14 cellular contexts compared by ENCODE assay signal in the genomic region with DNA sequence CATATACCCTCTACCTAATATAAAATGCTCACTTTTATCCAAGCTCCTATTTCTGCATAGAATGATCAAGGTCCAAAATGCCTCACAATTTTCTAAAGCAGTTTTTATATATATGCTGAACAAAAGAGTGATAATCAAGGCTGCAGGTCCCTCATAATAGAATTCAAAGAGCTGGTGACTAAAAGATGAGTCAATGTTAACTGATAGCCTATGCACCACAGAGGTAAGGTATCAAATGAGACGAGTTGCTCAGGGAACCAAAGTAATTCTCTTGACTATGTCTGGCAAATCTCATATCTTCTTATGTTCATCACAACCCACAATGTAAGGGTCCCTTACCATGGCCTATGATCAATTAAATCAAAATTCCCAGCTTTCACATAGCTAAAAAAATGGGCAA. TPM values are rescaled to one million over a fixed set of nuclear protein-coding genes. Genes with fewer than 3 reads are reported as not detected.
DNase-seq lines count a peak whose midpoint lies in the region; ATAC-seq, FAIRE-seq and TF ChIP-seq lines count a peak whose summit lies in the region.
"Had no signal": no experiment of that assay in that cellular context is flagged by ENCODE, and none has a peak within 500 bp of the region (broad histone marks: within the 10 kb centered on the region; RNA-seq: fewer than 3 reads in every experiment).

No MANE protein-coding gene starts in this region.

- H3K9me1 ChIP-seq in IMR-90 (ENCODE audit: insufficient read depth, low read length): peaks cover 3% of the 10 kb centered on the region
- no peaks in the 10 kb centered on the region for H3K9me1 ChIP-seq in K562 (ENCODE audit: control insufficient read depth, insufficient read depth, low read length)

- H2BK120ac ChIP-seq in IMR-90 (ENCODE audit: low read depth, low read length): no peak overlapping the region

- intact Hi-C loops in IMR-90 (cut with micrococcal nuclease): no loop called here
- intact Hi-C loops in K562 (cut with micrococcal nuclease): no loop called here
- intact Hi-C loops in mucosa of descending colon (cut with DNase I, micrococcal nuclease): no loop called here
- intact Hi-C loops in A673 (cut with micrococcal nuclease; ENCODE audit: unreplicated experiment): no loop called here

- no peak overlapping the region for H3K9ac ChIP-seq in IMR-90 (ENCODE audit: low read depth, low read length)
- H3K9ac ChIP-seq in K562 (ENCODE audit: insufficient read depth in 1 of 2, low read depth in 2 of 2, low read length in 2 of 2): no peak overlapping the region

- TF ChIP-seq EP300 in K562 (IDR thresholded peaks at IDR 0.05; ENCODE audit: low read length): no peak

- H3K4me2 ChIP-seq in IMR-90 (ENCODE audit: low read depth, low read length) (no peak overlapping the region; the same call in 1 of the 2 replicates), K562 (ENCODE audit: insufficient read depth, low read length) (no peak overlapping the region)

- no peak overlapping the region for H4K5ac ChIP-seq in IMR-90 (ENCODE audit: low read depth, low read length)

- peaks cover 16 to 50% of the 10 kb centered on the region in 2 experiments for H3K79me1 ChIP-seq in IMR-90 (ENCODE audit: low read depth in 1 of 2, low read length in 2 of 2)

- TF ChIP-seq POLR2A in IMR-90 (IDR thresholded peaks at IDR 0.05; ENCODE audit: low read depth, low read length) (no peak), K562 (conservative IDR thresholded peaks at IDR 0.05) (no peak)

- no peak for TF ChIP-seq CTCF in IMR-90 (conservative IDR thresholded peaks at IDR 0.05; ENCODE audit: low read depth, low read length)
- no peak for TF ChIP-seq CTCF in K562 (IDR thresholded peaks at IDR 0.05 in 2 of 3, conservative IDR thresholded peaks at IDR 0.05 in 1 of 3; ENCODE audit: insufficient read depth in 2 of 3, low read depth in 1 of 3, low read length in 3 of 3)
- TF ChIP-seq CTCF in mucosa of descending colon (IDR thresholded peaks at IDR 0.05): no peak
- TF ChIP-seq CTCF in A673 (conservative IDR thresholded peaks at IDR 0.05; ENCODE audit: low read depth, low read length): no peak

- CTCF ChIA-PET in IMR-90 (lab: Yijun Ruan, JAX): interaction anchor here (1.0 to 1.1 kb wide), 2 partner anchors 9 to 10 kb away, joined by 4 read pairs; no protein-coding TSS in a partner anchor
- CTCF ChIA-PET in K562 (lab: Yijun Ruan, JAX; ENCODE audit: low intra/inter-chr PET ratio): no interaction called here
- CTCF ChIA-PET in A673 (lab: Charles Lee): no interaction called here

- H2AK5ac ChIP-seq in IMR-90 (ENCODE audit: low read depth, low read length): no peak overlapping the region

- dilution Hi-C loops in IMR-90 (cut with HindIII; ENCODE audit: low sequenced_read_pairs, unreplicated experiment): no loop called here

- DNase-seq in Daoy (ENCODE audit: low read depth) (peak; percentile 30), IMR-90 (peak; percentile 47), K562 (ENCODE audit: extremely low read depth in 1 of 4, low spot score in 3 of 4) (no peak), mucosa of descending colon (no peak), cortex of kidney (lab: John Stamatoyannopoulos, UW) (no peak), A673 (ENCODE audit: low spot score) (no peak)
- no peak for DNase-seq in stimulated activated CD4-positive, alpha-beta T cell treated with anti-CD3 and anti-CD28 coated beads, Interleukin-15, amount 100 ng/mL, for 24 hours
- DNase-seq: activated naive CD8-positive, alpha-beta T cell treated with anti-CD3 and anti-CD28 coated beads, Interleukin-2, amount 10 ng/mL, durations not matched to agents 7 days and 5 days; C1 segment of cervical spinal cord; immature natural killer cell; NCI-H146; NCI-H510A; occipital lobe; stimulated activated naive CD4-positive, alpha-beta T cell treated with Interleukin-2 at 50 U/mL for 16 hours had no signal

- H3K18ac ChIP-seq in IMR-90 (ENCODE audit: low read depth, low read length): no peak overlapping the region

- peaks cover 21% of the 10 kb centered on the region; the same call in 1 of the 2 replicates for H4K20me1 ChIP-seq in IMR-90 (ENCODE audit: insufficient read depth, low read length)
- H4K20me1 ChIP-seq in K562 (replicated peaks; ENCODE audit: control insufficient read depth, insufficient read depth, low read length): peaks cover 4% of the 10 kb centered on the region; the same call in 1 of the 2 replicates

- peaks cover 98% of the 10 kb centered on the region for H3K79me2 ChIP-seq in K562 (ENCODE audit: control insufficient read depth, insufficient read depth, low read length)

- POLR2A ChIA-PET in IMR-90 (lab: Charles Lee; ENCODE audit: unreplicated experiment): no interaction called here
- POLR2A ChIA-PET in K562 (lab: Yijun Ruan, JAX): interaction anchor here (0.6 to 2.1 kb wide), 5 partner anchors 8 to 1172 kb away, joined by 3 to 8 read pairs (median 4); no protein-coding TSS in a partner anchor
- POLR2A ChIA-PET in A673 (lab: Charles Lee; ENCODE audit: low non-redundant PET): no interaction called here

- H3K4ac ChIP-seq in IMR-90 (ENCODE audit: low read depth, low read length): no peak overlapping the region

- in situ Hi-C loops in IMR-90 (cut with MboI; ENCODE audit: low sequenced_read_pairs) (no loop called here), K562 (cut with MboI) (no loop called here)

- H2BK5ac ChIP-seq in IMR-90 (ENCODE audit: low read depth, low read length, poor library complexity, severe bottlenecking): no peak overlapping the region

- no peak overlapping the region for H2BK15ac ChIP-seq in IMR-90 (ENCODE audit: low read depth, low read length)

- no CpG with 5 or more reads among the region's 1 CpG for WGBS in IMR-90 (ENCODE audit: extremely low coverage in 2 of 2, insufficient read length in 1 of 2), 2 experiments
- WGBS in K562 (ENCODE audit: insufficient coverage, low coverage, missing lambda C conversion rate): 0% methylated on average over 1 of the region's 1 CpG

- H3K9me3 ChIP-seq in IMR-90 (ENCODE audit: control insufficient read depth, insufficient read depth, low read length) (no peaks in the 10 kb centered on the region), K562 (replicated peaks; ENCODE audit: control insufficient read depth, insufficient read depth, low read depth, low read length) (no peaks in the 10 kb centered on the region), mucosa of descending colon (no peaks in the 10 kb centered on the region), A673 (ENCODE audit: low read depth, low read length, poor library complexity, severe bottlenecking) (no peaks in the 10 kb centered on the region)

- H3K27me3 ChIP-seq in IMR-90 (ENCODE audit: control insufficient read depth, insufficient read depth, low read length) (no peaks in the 10 kb centered on the region), K562 (ENCODE audit: control insufficient read depth in 2 of 2, insufficient read depth in 2 of 2, low read length in 2 of 2) (no peaks in the 10 kb centered on the region), A673 (replicated peaks; ENCODE audit: insufficient read depth, low read depth, low read length, poor library complexity) (no peaks in the 10 kb centered on the region)

- H2AK9ac ChIP-seq in IMR-90 (replicated peaks; ENCODE audit: low read depth, low read length, poor library complexity): no peak overlapping the region

- no peak overlapping the region for H3K14ac ChIP-seq in IMR-90 (replicated peaks; ENCODE audit: low read depth, low read length)

- H4K91ac ChIP-seq in IMR-90 (ENCODE audit: insufficient read depth, low read depth, low read length): no peak overlapping the region

- H3K56ac ChIP-seq in IMR-90 (ENCODE audit: extremely low read depth, insufficient read depth, low read length): no peak overlapping the region

- H4K8ac ChIP-seq in IMR-90 (ENCODE audit: low read depth in 2 of 2, low read length in 2 of 2): no peak overlapping the region

- H3K36me3 ChIP-seq in IMR-90 (ENCODE audit: control insufficient read depth, insufficient read depth, low read length): no peaks in the 10 kb centered on the region
- peaks cover 10% of the 10 kb centered on the region; the same call in 2 of the 3 replicates for H3K36me3 ChIP-seq in K562 (ENCODE audit: control insufficient read depth, insufficient read depth, low read length)
- H3K36me3 ChIP-seq in mucosa of descending colon (ENCODE audit: low read depth): no peaks in the 10 kb centered on the region
- no peaks in the 10 kb centered on the region for H3K36me3 ChIP-seq in A673 (ENCODE audit: insufficient read depth, low read length, poor library complexity, severe bottlenecking)

- FAIRE-seq in K562 (lab: Jason Lieb, UNC): no peak

- H3K23ac ChIP-seq in IMR-90 (ENCODE audit: low read depth, low read length): no peak overlapping the region

- H3K27ac ChIP-seq in IMR-90 (ENCODE audit: insufficient read depth, low read length) (no peak overlapping the region), K562 (ENCODE audit: extremely low read depth, low read depth, low read length) (no peak overlapping the region), A673 (ENCODE audit: low read depth, low read length, poor library complexity, severe bottlenecking) (no peak overlapping the region)

- H2AFZ ChIP-seq in IMR-90 (replicated peaks; ENCODE audit: low read length, poor library complexity) (no peak overlapping the region), K562 (ENCODE audit: low read depth, low read length) (no peak overlapping the region)

- H3K4me3 ChIP-seq in IMR-90 (ENCODE audit: insufficient read depth, low read depth, low read length) (no peak overlapping the region), K562 (no peak overlapping the region), mucosa of descending colon (no peak overlapping the region), A673 (ENCODE audit: low read depth, low read length, poor library complexity, severe bottlenecking) (no peak overlapping the region)

- ATAC-seq in IMR-90 (ENCODE audit: low read depth): peak; percentile 48
- 0 out of 3 replicates have a peak, but pooled peaks have one; percentile 35 for ATAC-seq in K562
- ATAC-seq in mucosa of descending colon: peak; percentile 24

- H3K4me1 ChIP-seq in IMR-90 (ENCODE audit: control insufficient read depth, insufficient read depth, low read length) (no peaks in the 10 kb centered on the region; the same call in none of the 2 replicates), K562 (replicated peaks in 1 of 2; ENCODE audit: control insufficient read depth in 2 of 2, insufficient read depth in 2 of 2, low read length in 2 of 2) (peaks cover 6 to 10% of the 10 kb centered on the region in 2 experiments; a peak in 4 of 5 replicates), mucosa of descending colon (ENCODE audit: low read depth) (peaks cover 49% of the 10 kb centered on the region), A673 (ENCODE audit: insufficient read depth, low read length, poor library complexity, severe bottlenecking) (peaks cover 30% of the 10 kb centered on the region)

- H2BK20ac ChIP-seq in IMR-90 (ENCODE audit: low read depth, low read length): no peak overlapping the region

- no TSS peak for BruUV-seq in IMR-90 (replicated peaks; lab: Mats Ljungman, UMichigan)
- no TSS peak for BruUV-seq in K562 (replicated peaks; lab: Mats Ljungman, UMichigan)
- BruUV-seq in A673 (replicated peaks; lab: Mats Ljungman, UMichigan): no TSS peak

- no peak for TF ChIP-seq RAD21 in IMR-90 (IDR thresholded peaks at IDR 0.05; ENCODE audit: low read length)
- TF ChIP-seq RAD21 in K562 (CRISPR knock-in tag; conservative IDR thresholded peaks at IDR 0.05 in 1 of 2, IDR thresholded peaks at IDR 0.05 in 1 of 2): no peak

RNA-seq across cellular contexts. Expression of gene PDZD8, which starts 15.2 kb away (rescaled TPM):
- total RNA-seq in Daoy (2014; rRNA removed; shearing (Covaris generic)): 12.6 and 13.2 TPM in 2 replicates
- total RNA-seq in IMR-90 (2012; rRNA removed) (20.4 and 22.5 TPM in 2 replicates), K562 (2014; rRNA removed) (15.5 and 18.8 TPM in 2 replicates), K562 (2014; rRNA removed; fragmentation: Illumina TruSeq; extraction: Trizol) (53.4 and 60.6 TPM in 2 replicates), K562 (2015; rRNA removed; fragmentation: Illumina TruSeq; extraction: Trizol) (35.0 and 36.8 TPM in 2 replicates), K562 (2021) (46.8 and 49.4 TPM in 2 replicates), mucosa of descending colon (10 to 100 TPM; 54.2 to 67.8 (median 57.6) TPM), A673 (2021) (28.7 and 29.5 TPM in 2 replicates)
- polyA plus RNA-seq in IMR-90 (2012; rRNA removed) (11.3 and 11.7 TPM in 2 replicates), K562 (2011; rRNA removed) (32.3 and 41.9 TPM in 2 replicates), K562 (2014; fragmentation: Illumina TruSeq; extraction: Trizol) (45.2 and 52.5 TPM in 2 replicates), K562 (2014; fragmentation: Nextera tagmentation; extraction: Ambion mirVana) (1 to 10 TPM; 5.5 to 5.9 TPM), K562 (2014; rRNA removed) (16.7 and 19.8 TPM in 2 replicates)
- 1.9 and 3.0 TPM in 2 replicates for polyA plus RNA-seq in IMR-90 (2012; cell fraction: cytosol; rRNA removed)
- polyA plus RNA-seq in IMR-90 (2012; cell fraction: nucleus; rRNA removed; ENCODE audit: low replicate concordance): 0.95 and 4.9 TPM in 2 replicates
- total RNA-seq in K562 (2011; cell fraction: chromatin; rRNA removed; ENCODE audit: low replicate concordance): 26.6 and 71.2 TPM in 2 replicates
- 29.4 and 37.0 TPM in 2 replicates for total RNA-seq in K562 (2011; cell fraction: nucleolus; rRNA removed)
- total RNA-seq in K562 (2011; cell fraction: nucleoplasm; rRNA removed): 56.0 and 86.6 TPM in 2 replicates
- polyA plus RNA-seq in K562 (2011; cell fraction: cytosol; rRNA removed): 8.0 and 17.4 TPM in 2 replicates
- 10.7 and 14.0 TPM in 2 replicates for polyA plus RNA-seq in K562 (2011; cell fraction: nucleus; rRNA removed)
- 19.7 and 19.8 TPM in 2 replicates for polyA plus RNA-seq in K562 (2012)
- polyA minus RNA-seq in K562 (2011; rRNA and poly(A)+ RNA removed): 147 and 155 TPM in 2 replicates
- 51.4 and 65.1 TPM in 2 replicates for polyA minus RNA-seq in K562 (2011; cell fraction: cytosol; rRNA and poly(A)+ RNA removed)
- polyA minus RNA-seq in K562 (2011; cell fraction: nucleus; rRNA and poly(A)+ RNA removed): 16.8 and 31.1 TPM in 2 replicates

Comparison
In these comparisons a context has a peak if more than half of its experiments do, and no peak if none do; other contexts are left out.
1. DNase-seq: peak in Daoy (single experiment) and IMR-90 (single experiment); none in K562 (0 of 4), mucosa of descending colon (0 of 3), cortex of kidney (single experiment), A673 (single experiment) and stimulated activated CD4-positive, alpha-beta T cell treated with anti-CD3 and anti-CD28 coated beads, Interleukin-15, amount 100 ng/mL, for 24 hours (single experiment).
2. Peak in every context shown above with its lines, with median percentiles within 50 percentile points of each other: ATAC-seq.